15 cellular contexts compared by ENCODE assay signal in the genomic region with DNA sequence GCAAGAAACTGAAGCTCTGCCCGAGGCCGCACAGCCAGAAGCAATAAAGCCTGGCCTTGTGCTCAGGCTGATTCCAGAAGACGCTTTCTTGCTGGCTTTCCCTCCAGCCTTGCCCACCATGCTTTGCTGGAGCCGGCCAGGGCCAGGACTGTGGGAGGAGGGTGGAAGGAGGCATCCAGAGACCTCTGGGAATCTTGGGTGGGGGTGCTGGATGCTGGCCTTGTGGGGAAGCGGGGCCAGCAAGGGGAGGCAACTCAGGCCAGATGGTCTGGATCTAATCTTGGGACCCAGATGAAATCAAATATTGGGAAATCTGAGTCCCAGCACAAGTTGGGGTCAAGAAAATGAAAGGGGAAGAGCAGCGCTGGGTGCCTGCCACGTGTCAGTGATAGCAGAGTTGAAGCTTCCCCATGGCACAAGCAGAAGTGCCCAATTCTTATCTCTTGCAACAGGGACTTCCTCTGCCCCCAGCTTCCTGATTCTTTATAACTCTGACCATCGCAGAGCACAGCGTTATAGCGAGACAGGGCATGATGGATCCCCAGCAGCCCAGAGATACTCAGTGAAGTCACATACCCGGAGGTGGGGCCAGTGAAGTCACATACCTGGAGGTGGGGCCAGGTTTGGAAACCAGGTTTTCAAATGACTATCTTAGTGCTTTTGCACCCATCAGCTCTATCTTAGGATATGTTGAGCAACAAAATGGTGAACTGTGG. TPM values are rescaled to one million over a fixed set of nuclear protein-coding genes. Genes with fewer than 3 reads are reported as not detected.
DNase-seq lines count a peak whose midpoint lies in the region; ATAC-seq and TF ChIP-seq lines count a peak whose summit lies in the region.
"Had no signal": no experiment of that assay in that cellular context is flagged by ENCODE, and none has a peak within 500 bp of the region (broad histone marks: within the 10 kb centered on the region; RNA-seq: fewer than 3 reads in every experiment).

No MANE protein-coding gene starts in this region.

- H3K36me3 ChIP-seq in A673 (ENCODE audit: insufficient read depth, low read length, poor library complexity, severe bottlenecking) (no peaks in the 10 kb centered on the region), vagina (no peaks in the 10 kb centered on the region)

- no peaks in the 10 kb centered on the region for H3K36me3 Mint-ChIP-seq in activated B cell treated with CpG ODN at 0.5 μM for 24 hours (ENCODE audit: low read depth)
- H3K36me3 Mint-ChIP-seq: CD4-positive, CD25-positive, alpha-beta regulatory T cell had no signal

- peaks cover 0 to 6% of the 10 kb centered on the region in 2 donors for H3K9me3 Mint-ChIP-seq in stimulated activated naive CD8-positive, alpha-beta T cell treated with anti-CD3 and anti-CD28 coated beads, Interleukin-15, amount 100 ng/mL, for 72 hours
- no peaks in the 10 kb centered on the region for H3K9me3 Mint-ChIP-seq in activated B cell treated with CpG ODN at 0.5 μM for 24 hours
- H3K9me3 Mint-ChIP-seq: CD4-positive, CD25-positive, alpha-beta regulatory T cell had no signal

- H3K4me1 ChIP-seq in A673 (ENCODE audit: insufficient read depth, low read length, poor library complexity, severe bottlenecking) (no peaks in the 10 kb centered on the region), vagina (peaks cover 6% of the 10 kb centered on the region)

- POLR2A ChIA-PET in activated B cell treated with CpG ODN at 0.5 μM for 24 hours (lab: Charles Lee) (interaction anchor here (0.6 to 5.0 kb wide), 13 partner anchors 13 to 976 kb away, joined by 3 to 80 read pairs (median 4); partner anchors contain the start of genes CHMP4A, DHRS1, IPO4 and IRF9), A673 (lab: Charles Lee; ENCODE audit: low non-redundant PET) (no interaction called here)

- TF ChIP-seq POLR2A in vagina (IDR thresholded peaks at IDR 0.05): no peak

- no peak for ATAC-seq in stimulated activated naive CD8-positive, alpha-beta T cell treated with anti-CD3 and anti-CD28 coated beads, Interleukin-15, Interleukin-2, amounts not matched to agents 100 U/mL and 50 U/mL, for 24 hours
- no peak for ATAC-seq in stimulated activated naive CD8-positive, alpha-beta T cell treated with anti-CD3 and anti-CD28 coated beads, Interleukin-15, amount 100 ng/mL, for 72 hours
- no peak for ATAC-seq in activated B cell treated with CpG ODN at 0.5 μM for 24 hours (ENCODE audit: low read depth)

- H3K4me1 Mint-ChIP-seq in stimulated activated naive CD8-positive, alpha-beta T cell treated with anti-CD3 and anti-CD28 coated beads, Interleukin-15, amount 100 ng/mL, for 72 hours: peaks cover 72% of the 10 kb centered on the region
- H3K4me1 Mint-ChIP-seq in activated B cell treated with CpG ODN at 0.5 μM for 24 hours: peaks cover 91% of the 10 kb centered on the region

- no peaks in the 10 kb centered on the region for H3K27me3 ChIP-seq in dorsolateral prefrontal cortex
- H3K27me3 ChIP-seq in A673 (replicated peaks; ENCODE audit: insufficient read depth, low read depth, low read length, poor library complexity): no peaks in the 10 kb centered on the region
- no peaks in the 10 kb centered on the region for H3K27me3 ChIP-seq in vagina

- intact Hi-C loops in activated B cell treated with CpG ODN at 0.5 μM for 24 hours (cut with micrococcal nuclease) (loop anchor here (2.0 kb wide), 1 partner anchor 35 kb away; the partner anchor contains the start of gene TINF2), dorsolateral prefrontal cortex (cut with DNase I) (no loop called here), A673 (cut with micrococcal nuclease; ENCODE audit: unreplicated experiment) (no loop called here), vagina (cut with DNase I) (no loop called here)

- H3K27me3 Mint-ChIP-seq in stimulated activated naive CD8-positive, alpha-beta T cell treated with anti-CD3 and anti-CD28 coated beads, Interleukin-15, amount 100 ng/mL, for 72 hours: no peaks in the 10 kb centered on the region
- H3K27me3 Mint-ChIP-seq in activated B cell treated with CpG ODN at 0.5 μM for 24 hours: no peaks in the 10 kb centered on the region
- H3K27me3 Mint-ChIP-seq: CD4-positive, CD25-positive, alpha-beta regulatory T cell had no signal

- no peak for TF ChIP-seq CTCF in activated B cell treated with CpG ODN at 0.5 μM for 24 hours (IDR thresholded peaks at IDR 0.05)
- TF ChIP-seq CTCF in dorsolateral prefrontal cortex (IDR thresholded peaks at IDR 0.05 in 54 of 56, conservative IDR thresholded peaks at IDR 0.05 in 2 of 56; ENCODE audit: low read depth in 1 of 56, partially characterized antibody in 56 of 56): no peak
- TF ChIP-seq CTCF in A673 (conservative IDR thresholded peaks at IDR 0.05; ENCODE audit: low read depth, low read length): no peak
- no peak for TF ChIP-seq CTCF in vagina (IDR thresholded peaks at IDR 0.05)

- no peak overlapping the region for H3K4me3 ChIP-seq in dorsolateral prefrontal cortex
- H3K4me3 ChIP-seq in A673 (ENCODE audit: low read depth, low read length, poor library complexity, severe bottlenecking): no peak overlapping the region
- no peak overlapping the region for H3K4me3 ChIP-seq in vagina

- H3K9me3 ChIP-seq in A673 (ENCODE audit: low read depth, low read length, poor library complexity, severe bottlenecking) (no peaks in the 10 kb centered on the region), vagina (no peaks in the 10 kb centered on the region)

- peak overlapping the region in 1 of 2 donors; percentile 14 for H3K4me3 Mint-ChIP-seq in stimulated activated naive CD8-positive, alpha-beta T cell treated with anti-CD3 and anti-CD28 coated beads, Interleukin-15, amount 100 ng/mL, for 72 hours
- peak overlapping the region; percentile 24 for H3K4me3 Mint-ChIP-seq in activated B cell treated with CpG ODN at 0.5 μM for 24 hours

- peak overlapping the region in 1 of 2 donors; percentile 71 for H3K27ac Mint-ChIP-seq in stimulated activated naive CD8-positive, alpha-beta T cell treated with anti-CD3 and anti-CD28 coated beads, Interleukin-15, amount 100 ng/mL, for 72 hours
- peak overlapping the region; percentile 90 for H3K27ac Mint-ChIP-seq in activated B cell treated with CpG ODN at 0.5 μM for 24 hours

- DNase-seq in stimulated activated naive CD8-positive, alpha-beta T cell treated with anti-CD3 and anti-CD28 coated beads, Interleukin-15, Interleukin-2, amounts not matched to agents 100 U/mL and 50 U/mL, for 24 hours: peak; percentile 33
- DNase-seq in stimulated activated naive CD8-positive, alpha-beta T cell treated with anti-CD3 and anti-CD28 coated beads, Interleukin-15, amount 100 ng/mL, for 72 hours: no peak
- DNase-seq in activated B cell treated with CpG ODN at 0.5 μM for 24 hours (no peak), mucosa of gallbladder (ENCODE audit: low spot score) (peak; percentile 29), NCI-H2107 treated with DMSO at 0.1 percent for 48 hours (lab: John Stamatoyannopoulos, UW; ENCODE audit: unreplicated experiment) (no peak), dorsolateral prefrontal cortex (no peak), A673 (ENCODE audit: low spot score) (no peak), vagina (ENCODE audit: extremely low spot score in 2 of 2) (no peak)
- DNase-seq: CD4-positive, CD25-positive, alpha-beta regulatory T cell; foreskin melanocyte; HCEC 1CT; left cardiac atrium; NCI-H1092 treated with DMSO at 0.1 percent for 48 hours; NCI-H774; SW 1271 had no signal

- CTCF ChIA-PET in activated B cell treated with CpG ODN at 0.5 μM for 24 hours (lab: Charles Lee): interaction anchor here (0.8 to 6.3 kb wide), 3 partner anchors 18 to 56 kb away, joined by 3 to 64 read pairs (median 13); partner anchors contain the start of gene TINF2
- CTCF ChIA-PET in A673 (lab: Charles Lee): no interaction called here

- BruUV-seq in A673 (replicated peaks; lab: Mats Ljungman, UMichigan): no TSS peak

- peak overlapping the region in 22 of 59 donors; percentile 6 to 84 (median 49) for H3K27ac ChIP-seq in dorsolateral prefrontal cortex
- H3K27ac ChIP-seq in A673 (ENCODE audit: low read depth, low read length, poor library complexity, severe bottlenecking): no peak overlapping the region
- H3K27ac ChIP-seq in vagina: no peak overlapping the region

RNA-seq across cellular contexts. Expression of gene RABGGTA, which starts 6.4 kb away (rescaled TPM):
- total RNA-seq in activated B cell treated with CpG ODN at 0.5 μM for 24 hours (53.6 and 70.5 TPM in 2 replicates), mucosa of gallbladder (36.0 TPM), dorsolateral prefrontal cortex (10 to 100 TPM; 22.9 to 63.2 (median 35.7) TPM), A673 (2021) (22.2 and 23.8 TPM in 2 replicates), vagina (43.5 TPM)

RNA-seq across cellular contexts. Expression of gene TGM1, which starts 14.8 kb away (rescaled TPM):
- total RNA-seq in activated B cell treated with CpG ODN at 0.5 μM for 24 hours (6.4 and 6.5 TPM in 2 replicates), mucosa of gallbladder (3.0 TPM), dorsolateral prefrontal cortex (10 to 100 TPM in 8 of 120 experiments, 1 to 10 TPM in 112; 1.4 to 15.9 (median 6.2) TPM), A673 (2021) (1.5 and 3.5 TPM in 2 replicates), vagina (269 TPM)

RNA-seq across cellular contexts. Expression of gene DHRS1, which starts 21.8 kb away (rescaled TPM):
- total RNA-seq in activated B cell treated with CpG ODN at 0.5 μM for 24 hours: 32.5 and 33.9 TPM in 2 replicates
- 39.2 TPM for total RNA-seq in mucosa of gallbladder
- 10 to 100 TPM; 14.1 to 34.4 (median 22.4) TPM for total RNA-seq in dorsolateral prefrontal cortex
- 13.3 and 14.5 TPM in 2 replicates for total RNA-seq in A673 (2021)
- 84.2 TPM for total RNA-seq in vagina

RNA-seq across cellular contexts. Expression of gene NOP9, which starts 21.9 kb away (rescaled TPM):
- total RNA-seq in activated B cell treated with CpG ODN at 0.5 μM for 24 hours (30.5 and 36.4 TPM in 2 replicates), mucosa of gallbladder (24.7 TPM), dorsolateral prefrontal cortex (10 to 100 TPM; 21.2 to 33.3 (median 26.9) TPM), A673 (2021) (34.0 and 37.1 TPM in 2 replicates), vagina (13.8 TPM)

RNA-seq across cellular contexts. Expression of gene CIDEB, which starts 30.0 kb away (rescaled TPM):
- total RNA-seq in activated B cell treated with CpG ODN at 0.5 μM for 24 hours (9.2 and 9.4 TPM in 2 replicates), mucosa of gallbladder (25.6 TPM), dorsolateral prefrontal cortex (1 to 10 TPM in 115 of 120 experiments, under 1 TPM in 5; 0.57 to 6.4 (median 2.2) TPM), A673 (2021) (0.42 TPM in 1 of 2 replicates, not detected in the other), vagina (16.0 TPM)

Comparison
In these comparisons a context has a peak if more than half of its experiments do, and no peak if none do; other contexts are left out.
1. DNase-seq: peak in stimulated activated naive CD8-positive, alpha-beta T cell treated with anti-CD3 and anti-CD28 coated beads, Interleukin-15, Interleukin-2, amounts not matched to agents 100 U/mL and 50 U/mL, for 24 hours (single experiment) and mucosa of gallbladder (single experiment); none in stimulated activated naive CD8-positive, alpha-beta T cell treated with anti-CD3 and anti-CD28 coated beads, Interleukin-15, amount 100 ng/mL, for 72 hours (0 of 2), activated B cell treated with CpG ODN at 0.5 μM for 24 hours (single experiment), NCI-H2107 treated with DMSO at 0.1 percent for 48 hours (single experiment), dorsolateral prefrontal cortex (0 of 10), A673 (single experiment) and vagina (0 of 2).
2. RNA of gene TGM1, which starts 14.8 kb away (total RNA-seq): 269 TPM in vagina (single experiment); 6.4 to 6.5 TPM in activated B cell treated with CpG ODN at 0.5 μM for 24 hours, 1.4 to 15.9 TPM in dorsolateral prefrontal cortex, 3.0 TPM in mucosa of gallbladder (single experiment) and 1.5 to 3.5 TPM in A673; every median in the first group is over 10 times any median in the second.